8 cellular contexts compared by ENCODE assay signal in the genomic region with DNA sequence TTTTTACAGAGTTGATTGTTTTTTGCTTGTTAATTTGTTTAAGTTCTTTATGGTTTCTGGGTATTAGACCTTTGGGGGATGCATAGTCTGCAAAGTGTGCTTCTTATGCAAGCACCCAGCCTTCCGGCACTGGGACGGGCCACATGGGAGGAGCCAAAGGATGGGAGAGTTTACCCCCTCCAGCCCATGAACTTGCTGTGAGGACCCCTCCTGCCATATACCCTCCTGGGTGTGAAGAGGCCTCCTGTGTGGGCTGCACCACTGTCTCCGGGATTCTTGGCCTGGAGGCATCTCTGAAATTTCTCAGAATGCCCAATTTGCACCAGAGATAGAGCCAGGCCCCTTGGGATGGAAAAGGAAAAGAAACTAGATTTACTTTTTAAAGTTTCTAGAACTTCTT.
"Had no signal": no experiment of that assay in that cellular context is flagged by ENCODE, and none has a peak within 500 bp of the region (broad histone marks: within the 10 kb centered on the region; RNA-seq: fewer than 3 reads in every experiment).

No MANE protein-coding gene starts in this region.

- DNase-seq: GM23248, GOT3, H7, H9, HCEC 1CT, HFFc6 had no signal

- H3K27ac ChIP-seq: GM23248 had no signal

- H3K36me3 ChIP-seq: HAP-1 had no signal

- H3K4me1 ChIP-seq: HAP-1 had no signal

- H3K9ac ChIP-seq: GM23248 had no signal

- H3K4me3 ChIP-seq: GM23248, GM23338, HAP-1 had no signal

- H2AFZ ChIP-seq: GM23248, GM23338 had no signal

- H3K4me2 ChIP-seq: GM23338 had no signal

- H3K9me3 ChIP-seq: HAP-1 had no signal
